Comparison of ENCODE assay signal across 21 cellular contexts in the genomic region with DNA sequence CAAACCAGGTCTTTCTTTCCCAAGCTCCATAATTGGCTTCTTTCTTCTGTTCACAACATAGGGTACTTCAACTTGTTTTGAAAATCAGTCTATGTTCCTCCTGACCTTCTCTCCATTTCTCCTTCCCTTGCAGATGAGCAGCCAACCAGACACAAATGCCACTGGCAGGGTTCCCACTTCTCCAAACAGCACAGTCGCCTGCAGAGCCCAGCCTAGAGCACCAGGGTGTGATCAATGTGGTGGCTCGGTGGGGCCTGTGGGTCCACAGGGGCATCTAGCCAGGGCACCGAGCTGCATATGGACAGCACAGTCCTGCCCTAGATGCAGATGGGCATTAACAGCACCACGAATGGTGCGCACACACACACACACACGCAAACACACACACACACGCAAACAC.
A peak's percentile ranks its signal among the peaks of the same experiment; 100 is the strongest.
DNase-seq lines count a peak whose midpoint lies in the region; ATAC-seq, FAIRE-seq and TF ChIP-seq lines count a peak whose summit lies in the region.
"Had no signal": no experiment of that assay in that cellular context is flagged by ENCODE, and none has a peak within 500 bp of the region (broad histone marks: within the 10 kb centered on the region; RNA-seq: fewer than 3 reads in every experiment).

No MANE protein-coding gene starts in this region.

- H3F3A ChIP-seq in GM23338 (replicated peaks; ENCODE audit: low read depth) = no peaks in the 10 kb centered on the region

- no peak overlapping the region for H2AK5ac ChIP-seq in H1 (ENCODE audit: low read depth, low read length)

- H2BK12ac ChIP-seq in H1 (ENCODE audit: low read depth, low read length) = no peak overlapping the region

- H3K9ac ChIP-seq in H1 (replicated peaks in 1 of 4; ENCODE audit: extremely low read depth in 1 of 4, low read depth in 3 of 4, low read length in 3 of 4) (no peak overlapping the region), HepG2 (ENCODE audit: insufficient read depth, low read depth, low read length) (no peak overlapping the region)

- H3K14ac ChIP-seq in H1 (ENCODE audit: insufficient read length) = no peak overlapping the region

- H2BK15ac ChIP-seq in H1 (ENCODE audit: low read length) = no peak overlapping the region

- no peak overlapping the region for H4K8ac ChIP-seq in H1 (ENCODE audit: extremely low read depth, insufficient read depth, low read length)

- no peak overlapping the region for H4K91ac ChIP-seq in H1 (replicated peaks; ENCODE audit: insufficient read length, low read length)

- TF ChIP-seq CTCF in GM23338 (conservative IDR thresholded peaks at IDR 0.05; ENCODE audit: low read depth in 2 of 2) (no peak), H1 (IDR thresholded peaks at IDR 0.05; ENCODE audit: control extremely low read depth in 1 of 3, insufficient read depth in 1 of 3, low read depth in 1 of 3, low read length in 3 of 3) (no peak), HepG2 (CRISPR knock-in tag; IDR thresholded peaks at IDR 0.05) (no peak), osteoblast (IDR thresholded peaks at IDR 0.05; ENCODE audit: extremely low read depth, low read depth, low read length) (no peak)

- peaks cover 7 to 9% of the 10 kb centered on the region in 2 experiments; a peak in 1 of 4 replicates for H3K9me3 ChIP-seq in H1 (ENCODE audit: insufficient read depth in 2 of 2, low read depth in 1 of 2, low read length in 1 of 2)
- no peaks in the 10 kb centered on the region; the same call in 1 of the 2 replicates for H3K9me3 ChIP-seq in HepG2 (ENCODE audit: low read length)
- H3K9me3 ChIP-seq in osteoblast (ENCODE audit: low read depth, low read length) = no peaks in the 10 kb centered on the region
- H3K9me3 ChIP-seq: HAP-1 had no signal

- no peak overlapping the region for H3K27ac ChIP-seq in GM23338 (ENCODE audit: low read depth)
- H3K27ac ChIP-seq in H1 (ENCODE audit: low read depth, low read length) = no peak overlapping the region
- no peak overlapping the region for H3K27ac ChIP-seq in HepG2 (ENCODE audit: extremely low read length, insufficient read depth, low read length)
- no peak overlapping the region for H3K27ac ChIP-seq in osteoblast (ENCODE audit: low read depth, low read length)
- H3K27ac ChIP-seq: HL-60 had no signal

- no peak for TF ChIP-seq EP300 in H1 (IDR thresholded peaks at IDR 0.05; ENCODE audit: borderline replicate concordance in 1 of 2, low read depth in 2 of 2, low read length in 2 of 2)
- no peak for TF ChIP-seq EP300 in HepG2 (IDR thresholded peaks at IDR 0.05; ENCODE audit: low read depth in 2 of 2, low read length in 2 of 2)
- no peak for TF ChIP-seq EP300 in HepG2 (CRISPR knock-in tag; IDR thresholded peaks at IDR 0.05; ENCODE audit: borderline replicate concordance)

- TF ChIP-seq RAD21 in H1 (IDR thresholded peaks at IDR 0.05 in 1 of 2, conservative IDR thresholded peaks at IDR 0.05 in 1 of 2; ENCODE audit: low read depth in 2 of 2, low read length in 2 of 2) (no peak), HepG2 (CRISPR knock-in tag; IDR thresholded peaks at IDR 0.05) (no peak)

- POLR2A ChIA-PET in H1 (lab: Charles Lee; ENCODE audit: partially characterized antibody) = no interaction called here
- POLR2A ChIA-PET in HepG2 (lab: Yijun Ruan, JAX) = no interaction called here

- no peak overlapping the region for H3K4me3 Mint-ChIP-seq in GM23338
- H3K4me3 Mint-ChIP-seq: CD8-positive, alpha-beta T cell had no signal

- no peak overlapping the region for H2AFZ ChIP-seq in GM23338
- no peak overlapping the region for H2AFZ ChIP-seq in H1 (ENCODE audit: low read length)
- no peak overlapping the region for H2AFZ ChIP-seq in HepG2 (ENCODE audit: low read length)
- no peak overlapping the region for H2AFZ ChIP-seq in osteoblast (ENCODE audit: low read length)

- H3K4me3 ChIP-seq in GM23338 = no peak overlapping the region
- no peak overlapping the region for H3K4me3 ChIP-seq in H1 (ENCODE audit: extremely low read depth in 1 of 4, insufficient read depth in 2 of 4, low read depth in 3 of 4, low read length in 4 of 4)
- H3K4me3 ChIP-seq in HepG2 (replicated peaks in 1 of 3; ENCODE audit: insufficient read depth in 1 of 3, low read depth in 2 of 3, low read length in 3 of 3) = no peak overlapping the region
- no peak overlapping the region for H3K4me3 ChIP-seq in osteoblast (ENCODE audit: insufficient read depth, low read length)
- H3K4me3 ChIP-seq: HAP-1, K562 had no signal

- H2BK5ac ChIP-seq in H1 (ENCODE audit: low read depth, low read length) = peak overlapping the region; percentile 24; the same call in 1 of the 2 replicates

- CTCF ChIA-PET in H1 (lab: Charles Lee; ENCODE audit: partially characterized antibody) = interaction anchor here (0.7 to 10.2 kb wide), 5 partner anchors 14 to 284 kb away, joined by 3 to 58 read pairs (median 4); no protein-coding TSS in a partner anchor
- CTCF ChIA-PET in HepG2 (lab: Yijun Ruan, JAX; ENCODE audit: low intra/inter-chr PET ratio, low total read pairs) = no interaction called here

- peaks cover 31% of the 10 kb centered on the region for H3K36me3 Mint-ChIP-seq in GM23338 (ENCODE audit: low read depth)

- no peak overlapping the region for H3K18ac ChIP-seq in H1 (ENCODE audit: extremely low read depth, low read length)

- H3K4me2 ChIP-seq in GM23338 = no peak overlapping the region
- H3K4me2 ChIP-seq in H1 (ENCODE audit: insufficient read depth in 1 of 2, low read depth in 2 of 2, low read length in 2 of 2) = no peak overlapping the region
- no peak overlapping the region for H3K4me2 ChIP-seq in HepG2 (ENCODE audit: low read depth, low read length)
- H3K4me2 ChIP-seq in osteoblast (ENCODE audit: insufficient read depth, low read length) = no peak overlapping the region

- H3K27ac Mint-ChIP-seq in GM23338 = no peak overlapping the region; the same call in 1 of the 2 replicates
- H3K27ac Mint-ChIP-seq: CD8-positive, alpha-beta T cell had no signal

- no peak overlapping the region for H2BK20ac ChIP-seq in H1 (ENCODE audit: low read length)

- FAIRE-seq in H1 (lab: Jason Lieb, UNC) (no peak), HepG2 (lab: Jason Lieb, UNC) (no peak)
- FAIRE-seq: A204.1, G401.6, GM12891, GM18507, K562 had no signal

- no TSS peak for BruUV-seq in HepG2 (replicated peaks; lab: Mats Ljungman, UMichigan)

- H3K9me2 ChIP-seq in GM23338 (ENCODE audit: insufficient read depth) = no peaks in the 10 kb centered on the region

- H3K56ac ChIP-seq in H1 (replicated peaks; ENCODE audit: insufficient read length, low read depth, low read length) = no peak overlapping the region

- DNase-seq in GM23338 (ENCODE audit: low spot score) (no peak), H1 (ENCODE audit: low read depth in 1 of 2, low spot score in 2 of 2) (no peak), HepG2 (ENCODE audit: low spot score) (no peak), osteoblast (ENCODE audit: insufficient read length, low spot score, missing footprints) (peak; percentile 59), AG20443 (ENCODE audit: low spot score) (no peak)
- DNase-seq: ACHN; CD8-positive, alpha-beta T cell; COR-L47; DMS 273 treated with DMSO at 0.1 percent for 48 hours; DMS53; IMR-90 had no signal

- WGBS in H1 (ENCODE audit: extremely low coverage in 1 of 2, insufficient coverage in 1 of 2, insufficient read length in 1 of 2, insufficient replicate concordance in 2 of 2, low coverage in 1 of 2, low lambda C conversion rate in 2 of 2, missing lambda C conversion rate in 1 of 2), 2 experiments = 74% methylated on average over 5 of the region's 7 CpGs; no CpG with 5 or more reads in 1 of the 2 experiments
- 100% methylated on average over 2 of the region's 7 CpGs for WGBS in HepG2 (ENCODE audit: low lambda C conversion rate)

- H4K20me1 ChIP-seq in GM23338 (replicated peaks; ENCODE audit: insufficient read depth) = no peaks in the 10 kb centered on the region
- H4K20me1 ChIP-seq in H1 (replicated peaks in 1 of 2; ENCODE audit: control insufficient read depth in 1 of 2, insufficient read depth in 2 of 2, low read length in 2 of 2) = no peaks in the 10 kb centered on the region
- no peaks in the 10 kb centered on the region for H4K20me1 ChIP-seq in HepG2 (ENCODE audit: insufficient read depth, low read length)
- no peaks in the 10 kb centered on the region for H4K20me1 ChIP-seq in osteoblast (ENCODE audit: insufficient read depth, low read length)
- H4K20me1 ChIP-seq: BLaER1 treated with 17β-estradiol and CSF1 and Interleukin-3, amounts not matched to agents 10 nM and 100 nM had no signal

- H3K9me3 Mint-ChIP-seq in GM23338 = peaks cover 8% of the 10 kb centered on the region; the same call in 2 of the 3 replicates
- H3K9me3 Mint-ChIP-seq: CD8-positive, alpha-beta T cell had no signal

- H3K36me3 ChIP-seq in GM23338 (ENCODE audit: insufficient read depth) (no peaks in the 10 kb centered on the region), H1 (ENCODE audit: control insufficient read depth in 2 of 4, insufficient read depth in 4 of 4, low read length in 3 of 4) (peaks cover 0 to 9% (median 0%) of the 10 kb centered on the region in 4 experiments; a peak in 3 of 8 replicates), HepG2 (replicated peaks in 1 of 2; ENCODE audit: control insufficient read depth in 1 of 2, insufficient read depth in 2 of 2, low read length in 2 of 2) (peaks cover 14 to 50% of the 10 kb centered on the region in 2 experiments; a peak in 4 of 5 replicates), osteoblast (ENCODE audit: insufficient read depth, low read length) (peaks cover 9% of the 10 kb centered on the region)
- H3K36me3 ChIP-seq: HAP-1 had no signal

- H3K27me3 Mint-ChIP-seq in GM23338 (ENCODE audit: insufficient read depth, low read depth, poor library complexity) = peaks cover 4% of the 10 kb centered on the region

- H3K4ac ChIP-seq in H1 (replicated peaks; ENCODE audit: insufficient read length, low read depth, low read length) = no peak overlapping the region

- in situ Hi-C loops in HepG2 (cut with HindIII; ENCODE audit: extremely low pct_ligation_motif_present, low pct_unique_long_range_greater_than_20kb) = no loop called here

- no peak overlapping the region for H4K5ac ChIP-seq in H1 (ENCODE audit: insufficient read length, low read depth, low read length)

- ATAC-seq in GM23338 (no peak), HepG2 (no peak), GM19035 (IDR thresholded peaks at IDR 0.05; ENCODE audit: unreplicated experiment) (no peak), HG02884 (IDR thresholded peaks at IDR 0.05; ENCODE audit: unreplicated experiment) (no peak)
- ATAC-seq: CD8-positive, alpha-beta T cell had no signal

- intact Hi-C loops in HepG2 (cut with micrococcal nuclease; ENCODE audit: unreplicated experiment) = no loop called here

- no peak overlapping the region for H2BK120ac ChIP-seq in H1 (replicated peaks; ENCODE audit: low read depth, low read length)

- H3K23ac ChIP-seq in H1 (ENCODE audit: insufficient read length) = no peak overlapping the region

- peaks cover 2% of the 10 kb centered on the region; the same call in 1 of the 2 replicates for H3K23me2 ChIP-seq in H1 (ENCODE audit: low read depth, low read length)

- TF ChIP-seq POLR2A in H1 (IDR thresholded peaks at IDR 0.05; ENCODE audit: control extremely low read depth in 1 of 2, low read depth in 2 of 2, low read length in 2 of 2) (no peak), HepG2 (IDR thresholded peaks at IDR 0.05; ENCODE audit: insufficient read depth in 1 of 2, low read depth in 2 of 2, low read length in 2 of 2) (no peak)

- no peaks in the 10 kb centered on the region for H3K27me3 ChIP-seq in GM23338 (ENCODE audit: insufficient read depth)
- H3K27me3 ChIP-seq in H1 (replicated peaks in 1 of 4; ENCODE audit: control insufficient read depth in 3 of 4, extremely low read depth in 1 of 4, insufficient read depth in 3 of 4, low read length in 3 of 4) = no peaks in the 10 kb centered on the region
- H3K27me3 ChIP-seq in HepG2 (ENCODE audit: control insufficient read depth in 1 of 2, insufficient read depth in 2 of 2, low read length in 2 of 2) = no peaks in the 10 kb centered on the region
- H3K27me3 ChIP-seq in osteoblast (ENCODE audit: insufficient read depth, low read length) = no peaks in the 10 kb centered on the region
- H3K27me3 ChIP-seq: BLaER1 treated with 17β-estradiol and CSF1 and Interleukin-3, amounts not matched to agents 10 nM and 100 nM had no signal

- H3K4me1 ChIP-seq in GM23338 (ENCODE audit: insufficient read depth) (no peaks in the 10 kb centered on the region), H1 (replicated peaks in 1 of 4; ENCODE audit: control insufficient read depth in 3 of 4, insufficient read depth in 4 of 4, low read length in 3 of 4) (no peaks in the 10 kb centered on the region; a peak in 1 of 7 replicates), HepG2 (ENCODE audit: insufficient read depth, low read length) (no peaks in the 10 kb centered on the region), osteoblast (ENCODE audit: insufficient read depth, low read length) (no peaks in the 10 kb centered on the region)
- H3K4me1 ChIP-seq: HAP-1 had no signal

- no peaks in the 10 kb centered on the region for H3K4me1 Mint-ChIP-seq in GM23338

- H3K79me1 ChIP-seq in H1 (ENCODE audit: low read depth, low read length) = no peaks in the 10 kb centered on the region

- no peaks in the 10 kb centered on the region for H3K79me2 ChIP-seq in GM23338 (replicated peaks; ENCODE audit: insufficient read depth)
- no peaks in the 10 kb centered on the region for H3K79me2 ChIP-seq in H1 (ENCODE audit: control insufficient read depth in 1 of 2, insufficient read depth in 2 of 2, low read length in 2 of 2)
- H3K79me2 ChIP-seq in HepG2 (ENCODE audit: insufficient read depth, low read length) = no peaks in the 10 kb centered on the region
- H3K79me2 ChIP-seq in osteoblast (ENCODE audit: insufficient read depth, low read length) = no peaks in the 10 kb centered on the region
